ENCODE assay signal across 8 cellular contexts in the genomic region with DNA sequence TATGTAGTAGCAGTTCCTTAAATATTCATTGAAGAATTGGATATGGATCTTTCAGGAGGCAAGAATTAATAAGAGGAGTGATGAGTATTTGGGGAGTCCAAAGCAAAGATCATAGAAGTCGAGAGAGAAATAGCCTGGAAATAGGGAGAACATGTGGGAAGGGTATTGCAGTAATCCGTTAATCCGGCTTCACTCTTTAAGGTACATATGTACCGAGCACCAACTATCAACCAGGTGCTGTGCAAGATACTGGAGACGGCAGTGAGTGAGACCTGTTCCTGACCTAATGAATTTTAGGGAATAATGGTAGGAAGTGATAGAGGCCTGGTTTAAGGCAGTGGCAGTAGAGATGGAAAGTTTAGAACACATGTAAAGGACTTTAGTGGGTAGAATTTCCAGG. TPM values are rescaled to one million over a fixed set of nuclear protein-coding genes. Genes with fewer than 3 reads are reported as not detected.
A peak's percentile ranks its signal among the peaks of the same experiment; 100 is the strongest.
DNase-seq lines count a peak whose midpoint lies in the region; ATAC-seq and TF ChIP-seq lines count a peak whose summit lies in the region.

No MANE protein-coding gene starts in this region.

- no peaks in the 10 kb centered on the region for H3K9me3 ChIP-seq in muscle layer of duodenum (ENCODE audit: control insufficient read depth in 1 of 2, low read length in 2 of 2)

- peaks cover 25% of the 10 kb centered on the region for H3K4me1 ChIP-seq in ACC112 (ENCODE audit: control insufficient read depth, insufficient read depth, low read length, unreplicated experiment)
- H3K4me1 ChIP-seq in muscle layer of duodenum (ENCODE audit: control insufficient read depth in 1 of 2, insufficient read depth in 2 of 2, low read length in 2 of 2), result peaks cover 20 to 37% of the 10 kb centered on the region in 2 donors

- no peak for TF ChIP-seq CTCF in cardiac fibroblast (IDR thresholded peaks at IDR 0.05; ENCODE audit: low read depth, low read length)

- peaks cover 2% of the 10 kb centered on the region for H3K36me3 Mint-ChIP-seq in IgD-negative memory B cell

- peaks cover 51% of the 10 kb centered on the region for H3K79me2 ChIP-seq in ACC112 (ENCODE audit: control insufficient read depth, insufficient read depth, low read length, unreplicated experiment)

- H3K9me3 Mint-ChIP-seq in IgD-negative memory B cell, result no peaks in the 10 kb centered on the region

- DNase-seq in cardiac fibroblast (ENCODE audit: low read depth in 2 of 2) (no peak), retina (no peak), NCI-H524 treated with DMSO at 0.1 percent for 48 hours (lab: John Stamatoyannopoulos, UW) (no peak), COLO668 (lab: John Stamatoyannopoulos, UW; ENCODE audit: unreplicated experiment) (no peak)

- H3K27me3 Mint-ChIP-seq in IgD-negative memory B cell, result peaks cover 3% of the 10 kb centered on the region

- no peak for ATAC-seq in HG03432 (IDR thresholded peaks at IDR 0.05; ENCODE audit: unreplicated experiment)

- peak overlapping the region; percentile 97 for H3K27ac ChIP-seq in ACC112 (ENCODE audit: low read depth, low read length)
- H3K27ac ChIP-seq in muscle layer of duodenum (ENCODE audit: low read length), result peak overlapping the region; percentile 97

- peak overlapping the region; percentile 99 to 100 (median 99) for H3K27ac Mint-ChIP-seq in IgD-negative memory B cell

- no peak overlapping the region for H2AFZ ChIP-seq in ACC112 (ENCODE audit: low read length, unreplicated experiment)

- H3K4me3 ChIP-seq in ACC112 (ENCODE audit: low read depth, low read length), result peak overlapping the region; percentile 96
- H3K4me3 ChIP-seq in cardiac fibroblast (replicated peaks in 1 of 2; ENCODE audit: low read depth in 2 of 2, low read length in 2 of 2), result peak overlapping the region; percentile 73 to 89
- H3K4me3 ChIP-seq in muscle layer of duodenum (ENCODE audit: low read depth in 1 of 2, low read length in 2 of 2), result peak overlapping the region; percentile 79 to 84

- peak overlapping the region; percentile 95 to 99 (median 96) for H3K4me3 Mint-ChIP-seq in IgD-negative memory B cell

- peaks cover 27 to 31% (median 29%) of the 10 kb centered on the region in 3 donors for H3K4me1 Mint-ChIP-seq in IgD-negative memory B cell

- H3K36me3 ChIP-seq in ACC112 (ENCODE audit: insufficient read depth, low read length), result peaks cover 15% of the 10 kb centered on the region; the same call in 1 of the 2 replicates
- peaks cover 22 to 42% of the 10 kb centered on the region in 2 donors for H3K36me3 ChIP-seq in muscle layer of duodenum (ENCODE audit: control insufficient read depth in 1 of 2, insufficient read depth in 2 of 2, low read length in 2 of 2)

- H3K27me3 ChIP-seq in ACC112 (ENCODE audit: insufficient read depth, low read length), result no peaks in the 10 kb centered on the region
- H3K27me3 ChIP-seq in muscle layer of duodenum (ENCODE audit: low read depth, low read length), result no peaks in the 10 kb centered on the region

RNA-seq across cellular contexts. Expression of a gene that starts 1.1 kb away (rescaled TPM):
- 86.8 TPM for polyA plus RNA-seq in IgD-negative memory B cell

RNA-seq across cellular contexts. Expression of a gene that starts 1.5 kb away (rescaled TPM):
- polyA plus RNA-seq in IgD-negative memory B cell, result 48.7 TPM

RNA-seq across cellular contexts. Expression of a gene that starts 9.2 kb away (rescaled TPM):
- 1.2 TPM for polyA plus RNA-seq in IgD-negative memory B cell

RNA-seq across cellular contexts. Expression of a gene that starts 10.8 kb away (rescaled TPM):
- polyA plus RNA-seq in IgD-negative memory B cell, result 1,138 TPM

RNA-seq across cellular contexts. Expression of a gene that starts 13.8 kb away (rescaled TPM):
- 38.2 TPM for polyA plus RNA-seq in IgD-negative memory B cell
